1 cellular context compared by ENCODE assay signal in the genomic region with DNA sequence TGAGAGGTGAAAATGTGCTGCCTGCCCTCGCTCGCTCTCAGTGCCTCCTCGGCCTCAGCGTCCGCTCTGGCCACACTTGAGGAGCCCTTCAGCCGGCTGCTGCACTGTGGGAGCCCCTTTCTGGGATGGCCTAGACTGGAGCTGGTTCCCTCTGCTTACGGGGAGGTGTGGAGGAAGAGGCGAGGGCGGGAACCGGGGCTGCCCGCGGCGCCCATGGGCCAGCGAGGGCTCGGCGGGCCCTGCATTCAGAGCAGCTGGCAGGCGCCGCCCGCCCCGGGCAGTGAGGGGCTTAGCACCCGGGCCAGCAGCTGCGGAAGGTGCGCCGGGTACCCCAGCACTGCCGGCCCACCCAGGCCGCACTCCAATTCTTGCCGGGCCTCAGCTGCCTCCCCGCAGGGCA.
TF ChIP-seq lines count a peak whose summit lies in the region.

No MANE protein-coding gene starts in this region.

TF ChIP-seq in A549, 52 proteins besides CTCF, POLR2A, EP300 and RAD21:
- TF ChIP-seq PBX3 (IDR thresholded peaks at IDR 0.05) (no peak), HOXA7 (CRISPR knock-in tag; IDR thresholded peaks at IDR 0.05) (no peak), USF2 (IDR thresholded peaks at IDR 0.05) (no peak), FOSB (CRISPR knock-in tag; IDR thresholded peaks at IDR 0.05) (no peak), POLR2AphosphoS2 (conservative IDR thresholded peaks at IDR 0.05; ENCODE audit: low read length) (no peak), FOSL2 (IDR thresholded peaks at IDR 0.05) (no peak), FOSL2 (CRISPR knock-in tag; IDR thresholded peaks at IDR 0.05) (no peak), BHLHE40 (IDR thresholded peaks at IDR 0.05; ENCODE audit: low read depth, low read length) (no peak), CBX8 (IDR thresholded peaks at IDR 0.05) (no peak), SREBF2 (IDR thresholded peaks at IDR 0.05) (no peak), HMGXB4 (CRISPR knock-in tag; IDR thresholded peaks at IDR 0.05; ENCODE audit: borderline replicate concordance) (no peak), PHF8 (IDR thresholded peaks at IDR 0.05; ENCODE audit: borderline replicate concordance, low read depth) (no peak), ZNF302 (CRISPR knock-in tag; IDR thresholded peaks at IDR 0.05) (no peak)
